1 cellular context compared by ENCODE assay signal in the genomic region with DNA sequence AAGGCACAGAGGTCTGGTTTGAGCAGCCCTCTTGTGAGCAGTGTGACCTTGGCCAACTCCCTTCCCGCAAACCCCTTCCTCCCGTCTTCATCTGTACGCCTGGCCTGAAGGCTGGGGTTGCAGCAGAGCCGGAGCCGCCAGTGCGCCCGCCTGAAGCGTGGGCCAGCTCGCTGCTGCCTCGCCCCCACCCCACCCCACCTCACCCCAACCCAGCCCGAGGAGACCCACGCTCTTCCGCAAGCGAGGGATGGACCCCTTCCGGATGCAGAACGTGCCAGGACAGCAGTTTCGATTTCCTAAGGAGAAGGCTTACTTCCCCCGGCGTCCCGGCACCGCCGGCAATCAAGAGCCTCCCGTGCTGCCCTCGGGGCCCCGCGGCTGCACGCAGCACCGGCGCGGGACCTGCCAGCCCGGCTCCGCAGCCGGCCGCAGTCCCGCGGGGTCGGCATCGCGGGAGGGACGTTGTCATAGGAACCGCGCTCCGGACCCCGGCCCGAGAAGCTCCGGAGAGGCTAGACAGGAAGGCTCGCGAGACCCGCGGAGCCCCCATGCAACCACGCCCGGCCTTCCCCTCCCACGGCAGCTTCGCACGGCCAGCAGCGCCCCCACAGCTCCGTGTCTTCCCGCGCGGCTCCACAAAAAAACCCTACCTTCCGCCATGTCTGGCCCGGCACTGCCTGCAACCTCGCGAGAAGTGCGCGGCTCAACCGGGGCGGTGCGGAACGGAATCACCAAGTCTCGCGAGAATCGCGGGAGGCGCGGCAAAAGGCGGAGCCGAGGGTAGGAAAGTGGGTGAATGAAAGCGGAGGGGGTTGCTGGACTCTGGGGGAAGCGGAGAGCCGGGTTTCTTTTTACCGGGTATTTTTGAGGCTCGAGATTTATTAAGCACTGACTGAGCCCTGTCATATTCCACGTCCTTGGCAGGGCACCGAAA.
A peak's percentile ranks its signal among the peaks of the same experiment; 100 is the strongest.
TF ChIP-seq lines count a peak whose summit lies in the region.

A gene with protein sequence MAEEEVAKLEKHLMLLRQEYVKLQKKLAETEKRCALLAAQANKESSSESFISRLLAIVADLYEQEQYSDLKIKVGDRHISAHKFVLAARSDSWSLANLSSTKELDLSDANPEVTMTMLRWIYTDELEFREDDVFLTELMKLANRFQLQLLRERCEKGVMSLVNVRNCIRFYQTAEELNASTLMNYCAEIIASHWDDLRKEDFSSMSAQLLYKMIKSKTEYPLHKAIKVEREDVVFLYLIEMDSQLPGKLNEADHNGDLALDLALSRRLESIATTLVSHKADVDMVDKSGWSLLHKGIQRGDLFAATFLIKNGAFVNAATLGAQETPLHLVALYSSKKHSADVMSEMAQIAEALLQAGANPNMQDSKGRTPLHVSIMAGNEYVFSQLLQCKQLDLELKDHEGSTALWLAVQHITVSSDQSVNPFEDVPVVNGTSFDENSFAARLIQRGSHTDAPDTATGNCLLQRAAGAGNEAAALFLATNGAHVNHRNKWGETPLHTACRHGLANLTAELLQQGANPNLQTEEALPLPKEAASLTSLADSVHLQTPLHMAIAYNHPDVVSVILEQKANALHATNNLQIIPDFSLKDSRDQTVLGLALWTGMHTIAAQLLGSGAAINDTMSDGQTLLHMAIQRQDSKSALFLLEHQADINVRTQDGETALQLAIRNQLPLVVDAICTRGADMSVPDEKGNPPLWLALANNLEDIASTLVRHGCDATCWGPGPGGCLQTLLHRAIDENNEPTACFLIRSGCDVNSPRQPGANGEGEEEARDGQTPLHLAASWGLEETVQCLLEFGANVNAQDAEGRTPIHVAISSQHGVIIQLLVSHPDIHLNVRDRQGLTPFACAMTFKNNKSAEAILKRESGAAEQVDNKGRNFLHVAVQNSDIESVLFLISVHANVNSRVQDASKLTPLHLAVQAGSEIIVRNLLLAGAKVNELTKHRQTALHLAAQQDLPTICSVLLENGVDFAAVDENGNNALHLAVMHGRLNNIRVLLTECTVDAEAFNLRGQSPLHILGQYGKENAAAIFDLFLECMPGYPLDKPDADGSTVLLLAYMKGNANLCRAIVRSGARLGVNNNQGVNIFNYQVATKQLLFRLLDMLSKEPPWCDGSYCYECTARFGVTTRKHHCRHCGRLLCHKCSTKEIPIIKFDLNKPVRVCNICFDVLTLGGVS (minus strand): TSS at position 698 of the 934 bp plus-strand sequence. CDS start 38 bp downstream, at position 660.

TF ChIP-seq in GM12878, 131 proteins besides CTCF, POLR2A, EP300 and RAD21 (continued from another document and continues in another):
- TF ChIP-seq, protein P1, sequence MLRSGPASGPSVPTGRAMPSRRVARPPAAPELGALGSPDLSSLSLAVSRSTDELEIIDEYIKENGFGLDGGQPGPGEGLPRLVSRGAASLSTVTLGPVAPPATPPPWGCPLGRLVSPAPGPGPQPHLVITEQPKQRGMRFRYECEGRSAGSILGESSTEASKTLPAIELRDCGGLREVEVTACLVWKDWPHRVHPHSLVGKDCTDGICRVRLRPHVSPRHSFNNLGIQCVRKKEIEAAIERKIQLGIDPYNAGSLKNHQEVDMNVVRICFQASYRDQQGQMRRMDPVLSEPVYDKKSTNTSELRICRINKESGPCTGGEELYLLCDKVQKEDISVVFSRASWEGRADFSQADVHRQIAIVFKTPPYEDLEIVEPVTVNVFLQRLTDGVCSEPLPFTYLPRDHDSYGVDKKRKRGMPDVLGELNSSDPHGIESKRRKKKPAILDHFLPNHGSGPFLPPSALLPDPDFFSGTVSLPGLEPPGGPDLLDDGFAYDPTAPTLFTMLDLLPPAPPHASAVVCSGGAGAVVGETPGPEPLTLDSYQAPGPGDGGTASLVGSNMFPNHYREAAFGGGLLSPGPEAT (IDR thresholded peaks at IDR 0.05; ENCODE audit: low read depth) = peak; percentile 78
- TF ChIP-seq TCF3 (IDR thresholded peaks at IDR 0.05; ENCODE audit: borderline replicate concordance, insufficient read depth, low read depth, low read length) = 0 out of 2 replicates have a peak, but pooled peaks have one; percentile 20
- TF ChIP-seq ZNF24 (IDR thresholded peaks at IDR 0.05) = no peak
- TF ChIP-seq TAF1 (IDR thresholded peaks at IDR 0.05; ENCODE audit: borderline replicate concordance, low read depth, low read length) = peak; percentile 88
- no peak for TF ChIP-seq CHD1 (IDR thresholded peaks at IDR 0.05; ENCODE audit: low read depth, low read length)
- peak; percentile 88; the same call in 1 of the 2 replicates for TF ChIP-seq MXI1 (IDR thresholded peaks at IDR 0.05; ENCODE audit: low read depth, low read length)
- TF ChIP-seq LARP7 (IDR thresholded peaks at IDR 0.05) = peak; percentile 70
- TF ChIP-seq CREB1 (IDR thresholded peaks at IDR 0.05; ENCODE audit: low read depth) = peak; percentile 43; the same call in 1 of the 2 replicates
- TF ChIP-seq NRF1 (conservative IDR thresholded peaks at IDR 0.05; ENCODE audit: low read depth, low read length) = no peak
- TF ChIP-seq RELA (IDR thresholded peaks at IDR 0.05; ENCODE audit: borderline replicate concordance, partially characterized antibody) = peak; percentile 79
- TF ChIP-seq BMI1 (IDR thresholded peaks at IDR 0.05; ENCODE audit: borderline replicate concordance) = 0 out of 2 replicates have a peak, but pooled peaks have one; percentile 45
- TF ChIP-seq, protein P2, sequence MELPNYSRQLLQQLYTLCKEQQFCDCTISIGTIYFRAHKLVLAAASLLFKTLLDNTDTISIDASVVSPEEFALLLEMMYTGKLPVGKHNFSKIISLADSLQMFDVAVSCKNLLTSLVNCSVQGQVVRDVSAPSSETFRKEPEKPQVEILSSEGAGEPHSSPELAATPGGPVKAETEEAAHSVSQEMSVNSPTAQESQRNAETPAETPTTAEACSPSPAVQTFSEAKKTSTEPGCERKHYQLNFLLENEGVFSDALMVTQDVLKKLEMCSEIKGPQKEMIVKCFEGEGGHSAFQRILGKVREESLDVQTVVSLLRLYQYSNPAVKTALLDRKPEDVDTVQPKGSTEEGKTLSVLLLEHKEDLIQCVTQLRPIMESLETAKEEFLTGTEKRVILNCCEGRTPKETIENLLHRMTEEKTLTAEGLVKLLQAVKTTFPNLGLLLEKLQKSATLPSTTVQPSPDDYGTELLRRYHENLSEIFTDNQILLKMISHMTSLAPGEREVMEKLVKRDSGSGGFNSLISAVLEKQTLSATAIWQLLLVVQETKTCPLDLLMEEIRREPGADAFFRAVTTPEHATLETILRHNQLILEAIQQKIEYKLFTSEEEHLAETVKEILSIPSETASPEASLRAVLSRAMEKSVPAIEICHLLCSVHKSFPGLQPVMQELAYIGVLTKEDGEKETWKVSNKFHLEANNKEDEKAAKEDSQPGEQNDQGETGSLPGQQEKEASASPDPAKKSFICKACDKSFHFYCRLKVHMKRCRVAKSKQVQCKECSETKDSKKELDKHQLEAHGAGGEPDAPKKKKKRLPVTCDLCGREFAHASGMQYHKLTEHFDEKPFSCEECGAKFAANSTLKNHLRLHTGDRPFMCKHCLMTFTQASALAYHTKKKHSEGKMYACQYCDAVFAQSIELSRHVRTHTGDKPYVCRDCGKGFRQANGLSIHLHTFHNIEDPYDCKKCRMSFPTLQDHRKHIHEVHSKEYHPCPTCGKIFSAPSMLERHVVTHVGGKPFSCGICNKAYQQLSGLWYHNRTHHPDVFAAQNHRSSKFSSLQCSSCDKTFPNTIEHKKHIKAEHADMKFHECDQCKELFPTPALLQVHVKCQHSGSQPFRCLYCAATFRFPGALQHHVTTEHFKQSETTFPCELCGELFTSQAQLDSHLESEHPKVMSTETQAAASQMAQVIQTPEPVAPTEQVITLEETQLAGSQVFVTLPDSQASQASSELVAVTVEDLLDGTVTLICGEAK (IDR thresholded peaks at IDR 0.05; ENCODE audit: borderline replicate concordance) = peak; percentile 61; the same call in 1 of the 2 replicates
- TF ChIP-seq E2F8 (IDR thresholded peaks at IDR 0.05; ENCODE audit: low read depth, partially characterized antibody) = peak; percentile 53
- peak; percentile 20; the same call in 1 of the 2 replicates for TF ChIP-seq RUNX3 (IDR thresholded peaks at IDR 0.05; ENCODE audit: low read length)
- peak; percentile 47; the same call in 1 of the 2 replicates for TF ChIP-seq ATF2 (IDR thresholded peaks at IDR 0.05; ENCODE audit: low read length)
- TF ChIP-seq IRF5 (IDR thresholded peaks at IDR 0.05; ENCODE audit: borderline replicate concordance) = peak; percentile 96
- TF ChIP-seq CHD2 (IDR thresholded peaks at IDR 0.05; ENCODE audit: borderline replicate concordance, low read depth, low read length) = peak; percentile 100
- 0 out of 2 replicates have a peak, but pooled peaks have one; percentile 31 for TF ChIP-seq ZNF384 (IDR thresholded peaks at IDR 0.05; ENCODE audit: borderline replicate concordance, low read depth, low read length)
- no peak for TF ChIP-seq ZNF217 (IDR thresholded peaks at IDR 0.05)
- TF ChIP-seq IRF4 (IDR thresholded peaks at IDR 0.05; ENCODE audit: low read depth, low read length) = no peak
- peak; percentile 79; the same call in 1 of the 2 replicates for TF ChIP-seq ASH2L (IDR thresholded peaks at IDR 0.05; ENCODE audit: borderline replicate concordance, low read depth)
- TF ChIP-seq MEF2A (IDR thresholded peaks at IDR 0.05; ENCODE audit: insufficient read depth, low read depth, low read length) = 0 out of 2 replicates have a peak, but pooled peaks have one; percentile 38
- TF ChIP-seq EGR1 (IDR thresholded peaks at IDR 0.05; ENCODE audit: borderline replicate concordance in 1 of 2, low read depth in 2 of 2, low read length in 2 of 2) = peak in 1 of 2 experiments; percentile 56; a peak in 2 of 3 replicates
- peak; percentile 44; the same call in 1 of the 2 replicates for TF ChIP-seq ZNF207 (IDR thresholded peaks at IDR 0.05; ENCODE audit: borderline replicate concordance)
- TF ChIP-seq POU2F2 (IDR thresholded peaks at IDR 0.05; ENCODE audit: borderline replicate concordance, low read depth, low read length) = peak; percentile 36; the same call in 1 of the 3 replicates
- 0 out of 2 replicates have a peak, but pooled peaks have one; percentile 30 for TF ChIP-seq TARDBP (IDR thresholded peaks at IDR 0.05; ENCODE audit: borderline replicate concordance)
- peak; percentile 100 for TF ChIP-seq CBFB (IDR thresholded peaks at IDR 0.05; ENCODE audit: low read depth)
- peak; percentile 79 for TF ChIP-seq PKNOX1 (IDR thresholded peaks at IDR 0.05)
- TF ChIP-seq HCFC1 (IDR thresholded peaks at IDR 0.05; ENCODE audit: low read length) = peak; percentile 53
- peak; percentile 85 for TF ChIP-seq POLR2AphosphoS5 (IDR thresholded peaks at IDR 0.05; ENCODE audit: low read length)
- TF ChIP-seq ZBED1 (IDR thresholded peaks at IDR 0.05; ENCODE audit: borderline replicate concordance) = peak; percentile 32; the same call in 1 of the 2 replicates
- TF ChIP-seq ETV6 (conservative IDR thresholded peaks at IDR 0.05 in 1 of 2, IDR thresholded peaks at IDR 0.05 in 1 of 2; ENCODE audit: borderline replicate concordance in 1 of 2, low read depth in 1 of 2) = peak; percentile 62 to 65; a peak in 2 of 4 replicates
- peak; percentile 58 for TF ChIP-seq BCL3 (IDR thresholded peaks at IDR 0.05; ENCODE audit: borderline replicate concordance, insufficient read depth, low read depth, low read length, poor library complexity, severe bottlenecking)
- TF ChIP-seq BRCA1 (IDR thresholded peaks at IDR 0.05; ENCODE audit: low read depth, low read length) = peak; percentile 99
